Comparison of ENCODE assay signal across 10 cellular contexts in the genomic region with DNA sequence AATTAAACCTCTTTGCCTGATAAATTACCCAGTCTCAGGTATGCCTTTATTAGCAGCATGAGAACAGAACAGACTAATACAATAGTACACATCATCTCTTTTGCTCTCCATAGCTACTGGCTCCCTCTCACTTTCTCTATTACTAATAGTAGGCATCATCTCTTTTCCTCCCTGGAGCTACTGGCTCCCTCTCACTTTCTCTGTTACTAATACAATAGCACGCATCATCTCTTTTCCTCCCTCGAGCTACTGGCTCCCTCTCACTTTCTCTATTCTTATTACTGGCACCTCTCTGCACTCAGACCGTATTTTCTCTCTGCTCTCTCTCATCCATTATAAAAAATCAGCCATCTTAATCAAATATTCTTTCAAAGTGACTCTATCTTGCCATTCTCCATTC. TPM values are rescaled to one million over a fixed set of nuclear protein-coding genes. Genes with fewer than 3 reads are reported as not detected.
DNase-seq lines count a peak whose midpoint lies in the region; ATAC-seq lines count a peak whose summit lies in the region.
"Had no signal": no experiment of that assay in that cellular context is flagged by ENCODE, and none has a peak within 500 bp of the region (broad histone marks: within the 10 kb centered on the region; RNA-seq: fewer than 3 reads in every experiment).

No MANE protein-coding gene starts in this region.

- DNase-seq in immature natural killer cell = no peak
- no peak for DNase-seq in left colon
- no peak for DNase-seq in NCI-H1105 (lab: John Stamatoyannopoulos, UW)
- DNase-seq: body of pancreas, left ventricle myocardium inferior had no signal

- H3K4me1 Mint-ChIP-seq in immature natural killer cell = peaks cover 41 to 53% of the 10 kb centered on the region in 2 donors

- no peaks in the 10 kb centered on the region for H3K9me3 Mint-ChIP-seq in immature natural killer cell

- peak overlapping the region; percentile 69 to 87 (median 78) for H3K4me3 Mint-ChIP-seq in immature natural killer cell

- ATAC-seq in GM18868 (IDR thresholded peaks at IDR 0.05; ENCODE audit: unreplicated experiment) (peak; percentile 68), GM21619 (IDR thresholded peaks at IDR 0.05; ENCODE audit: unreplicated experiment) (peak; percentile 45), HG03457 (IDR thresholded peaks at IDR 0.05; ENCODE audit: unreplicated experiment) (peak; percentile 51), left colon (no peak), GM19452 (IDR thresholded peaks at IDR 0.05; ENCODE audit: unreplicated experiment) (no peak)
- ATAC-seq: body of pancreas, HCT116 had no signal

- peaks cover 0 to 4% (median 0%) of the 10 kb centered on the region in 3 donors for H3K27me3 Mint-ChIP-seq in immature natural killer cell (ENCODE audit: low read depth in 3 of 3)

- H3K27ac Mint-ChIP-seq in immature natural killer cell = peak overlapping the region; percentile 81 to 96 (median 90)

- H3K36me3 Mint-ChIP-seq in immature natural killer cell = no peaks in the 10 kb centered on the region

- intact Hi-C loops in left colon (cut with DNase I, micrococcal nuclease) = no loop called here

RNA-seq across cellular contexts. Expression of a gene that starts 37.1 kb away (rescaled TPM):
- 1 to 10 TPM; 4.2 to 9.3 (median 5.3) TPM for polyA plus RNA-seq in immature natural killer cell
- 10 to 100 TPM; 42.4 to 73.3 TPM for total RNA-seq in left colon

Comparison
In these comparisons a context has a peak if more than half of its experiments do, and no peak if none do; other contexts are left out.
1. ATAC-seq: peak in GM18868 (single experiment), GM21619 (single experiment) and HG03457 (single experiment); none in left colon (single experiment) and GM19452 (single experiment).